ENCODE assay signal across 9 cellular contexts in the genomic region with DNA sequence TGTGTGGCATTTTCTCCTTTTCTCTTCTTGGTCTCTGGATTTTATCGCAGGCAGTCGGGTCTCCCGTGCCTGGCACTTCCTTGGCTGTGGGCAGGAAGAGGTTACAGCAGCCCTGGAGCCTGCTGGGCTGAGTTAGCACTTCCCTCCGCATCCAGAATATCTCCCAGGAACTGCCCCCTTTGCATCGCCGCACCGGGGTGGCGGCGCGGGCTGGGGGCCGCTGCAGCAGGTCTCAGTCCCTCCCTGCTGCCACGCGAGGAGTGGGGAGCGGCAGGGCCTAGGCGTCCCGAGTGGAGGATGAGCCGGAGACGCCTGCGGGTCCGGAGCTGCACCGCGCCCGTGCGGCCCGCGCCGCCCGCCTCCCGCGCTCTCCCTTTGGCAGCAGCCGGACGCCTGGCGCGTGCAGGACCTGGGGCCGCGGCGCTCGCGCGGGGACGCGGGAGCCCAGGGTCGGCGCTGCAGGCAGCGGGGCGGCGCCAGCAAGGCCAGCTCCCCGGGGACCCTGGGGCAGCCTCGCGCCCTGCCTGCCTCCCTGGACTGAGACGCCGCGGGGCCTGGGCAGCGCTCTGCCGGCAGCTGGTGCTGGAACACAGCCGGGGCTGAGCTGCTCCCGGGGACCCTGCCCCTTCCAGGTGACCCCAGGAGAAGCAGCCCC.
A peak's percentile ranks its signal among the peaks of the same experiment; 100 is the strongest.
DNase-seq lines count a peak whose midpoint lies in the region; ATAC-seq, FAIRE-seq and TF ChIP-seq lines count a peak whose summit lies in the region.
"Had no signal": no experiment of that assay in that cellular context is flagged by ENCODE, and none has a peak within 500 bp of the region (broad histone marks: within the 10 kb centered on the region; RNA-seq: fewer than 3 reads in every experiment).

No MANE protein-coding gene starts in this region.

- TF ChIP-seq CTCF in astrocyte (IDR thresholded peaks at IDR 0.05; ENCODE audit: insufficient read depth, low read depth, low read length) (no peak), keratinocyte (optimal IDR thresholded peaks at IDR 0.05 in 1 of 3, IDR thresholded peaks at IDR 0.05 in 1 of 3, conservative IDR thresholded peaks at IDR 0.05 in 1 of 3; ENCODE audit: extremely low read depth in 1 of 3, insufficient read depth in 2 of 3, low read length in 3 of 3) (no peak), smooth muscle cell (IDR thresholded peaks at IDR 0.05; ENCODE audit: borderline replicate concordance, insufficient read depth, poor library complexity, severe bottlenecking) (no peak)

- H3F3A ChIP-seq in smooth muscle cell (ENCODE audit: low read depth), result no peaks in the 10 kb centered on the region

- H3K27me3 ChIP-seq in astrocyte (ENCODE audit: insufficient read depth, low read length) (peaks cover 18% of the 10 kb centered on the region), keratinocyte (ENCODE audit: control insufficient read depth, extremely low read depth, insufficient read depth, low read length) (peaks cover 34% of the 10 kb centered on the region), smooth muscle cell (ENCODE audit: low read depth) (peaks cover 98% of the 10 kb centered on the region)

- DNase-seq in HEK293T (ENCODE audit: extremely low spot score) (peak; percentile 58), astrocyte (ENCODE audit: low read depth) (no peak), keratinocyte (ENCODE audit: low read depth, low spot score) (no peak), smooth muscle cell (lab: John Stamatoyannopoulos, UW; ENCODE audit: unreplicated experiment) (no peak), OCI-M1 (lab: John Stamatoyannopoulos, UW) (no peak)
- DNase-seq in natural killer cell treated with Interleukin-12 subunit alpha and Interleukin-12 subunit beta and Interleukin-15 and Interleukin-18, amount 100 ng/mL, for 72 hours (ENCODE audit: low spot score), result no peak
- DNase-seq: occipital lobe had no signal

- CTCF ChIA-PET in HEK293T (lab: Yijun Ruan, JAX), result no interaction called here

- no peak for FAIRE-seq in astrocyte (lab: Jason Lieb, UNC)
- no peak for FAIRE-seq in keratinocyte (lab: Jason Lieb, UNC)

- ATAC-seq in HG02840 (IDR thresholded peaks at IDR 0.05; ENCODE audit: low FRiP score, unreplicated experiment), result no peak
- no peak for ATAC-seq in natural killer cell treated with Interleukin-12 subunit alpha and Interleukin-12 subunit beta and Interleukin-15 and Interleukin-18, amount 100 ng/mL, for 72 hours

- 3% methylated on average over 35 of the region's 57 CpGs for WGBS in smooth muscle cell (ENCODE audit: low lambda C conversion rate)

- H3K9me1 ChIP-seq in keratinocyte (ENCODE audit: control insufficient read depth, extremely low read depth, insufficient read depth, low read length), result no peaks in the 10 kb centered on the region

- H2AFZ ChIP-seq in astrocyte (ENCODE audit: low read depth, low read length) (no peak overlapping the region), keratinocyte (ENCODE audit: control insufficient read depth, low read length) (no peak overlapping the region), smooth muscle cell (ENCODE audit: low read depth) (no peak overlapping the region)

- H3K4me3 Mint-ChIP-seq in astrocyte (ENCODE audit: unreplicated experiment), result peak overlapping the region; percentile 80
- H3K4me3 Mint-ChIP-seq in natural killer cell treated with Interleukin-12 subunit alpha and Interleukin-12 subunit beta and Interleukin-15 and Interleukin-18, amount 100 ng/mL, for 72 hours, result no peak overlapping the region
- H3K4me3 Mint-ChIP-seq: T-helper 2 cell treated with Interferon-gamma antibody and Interleukin-4, amounts not matched to agents 5 μg/mL and 100 μg/mL, for 36 hours had no signal

- H3K4me1 Mint-ChIP-seq in astrocyte (ENCODE audit: low read depth, unreplicated experiment), result peaks cover 2% of the 10 kb centered on the region
- peaks cover 0 to 4% of the 10 kb centered on the region in 2 donors for H3K4me1 Mint-ChIP-seq in natural killer cell treated with Interleukin-12 subunit alpha and Interleukin-12 subunit beta and Interleukin-15 and Interleukin-18, amount 100 ng/mL, for 72 hours (ENCODE audit: low read depth in 2 of 2)

- H3K4me2 ChIP-seq in astrocyte (ENCODE audit: low read length) (peak overlapping the region; percentile 62), keratinocyte (ENCODE audit: control insufficient read depth, extremely low read depth, insufficient read depth, low read depth, low read length) (peak overlapping the region; percentile 12), smooth muscle cell (peak overlapping the region; percentile 86)

- POLR2A ChIA-PET in HEK293T (lab: Yijun Ruan, JAX), result no interaction called here

- H3K27ac ChIP-seq in astrocyte (ENCODE audit: low read depth, low read length), result no peak overlapping the region
- H3K27ac ChIP-seq in keratinocyte (ENCODE audit: control insufficient read depth, insufficient read depth, low read length), result no peak overlapping the region
- no peak overlapping the region for H3K27ac ChIP-seq in smooth muscle cell (ENCODE audit: low read depth)

- peaks cover 3% of the 10 kb centered on the region for H3K36me3 Mint-ChIP-seq in astrocyte (ENCODE audit: low read depth, unreplicated experiment)
- H3K36me3 Mint-ChIP-seq in natural killer cell treated with Interleukin-12 subunit alpha and Interleukin-12 subunit beta and Interleukin-15 and Interleukin-18, amount 100 ng/mL, for 72 hours, result peaks cover 4% of the 10 kb centered on the region

- H3K27ac Mint-ChIP-seq in astrocyte (ENCODE audit: unreplicated experiment), result no peak overlapping the region
- H3K27ac Mint-ChIP-seq in natural killer cell treated with Interleukin-12 subunit alpha and Interleukin-12 subunit beta and Interleukin-15 and Interleukin-18, amount 100 ng/mL, for 72 hours, result no peak overlapping the region
- H3K27ac Mint-ChIP-seq: T-helper 2 cell treated with Interferon-gamma antibody and Interleukin-4, amounts not matched to agents 5 μg/mL and 100 μg/mL, for 36 hours had no signal

- no peaks in the 10 kb centered on the region for H4K20me1 ChIP-seq in astrocyte (ENCODE audit: insufficient read depth, low read length)
- H4K20me1 ChIP-seq in keratinocyte (ENCODE audit: control insufficient read depth, extremely low read depth, insufficient read depth, low read length), result no peaks in the 10 kb centered on the region
- no peaks in the 10 kb centered on the region for H4K20me1 ChIP-seq in smooth muscle cell (ENCODE audit: low read depth)

- H3K79me2 ChIP-seq in astrocyte (ENCODE audit: insufficient read depth, low read length) (no peaks in the 10 kb centered on the region), keratinocyte (ENCODE audit: control insufficient read depth, insufficient read depth, low read length) (no peaks in the 10 kb centered on the region), smooth muscle cell (ENCODE audit: low read depth) (no peaks in the 10 kb centered on the region)

- no peak overlapping the region for H3K4me3 ChIP-seq in astrocyte (ENCODE audit: insufficient read depth, low read depth, low read length)
- H3K4me3 ChIP-seq in keratinocyte (ENCODE audit: control insufficient read depth in 2 of 3, extremely low read depth in 1 of 3, insufficient read depth in 2 of 3, low read depth in 1 of 3, low read length in 3 of 3), result no peak overlapping the region
- H3K4me3 ChIP-seq in smooth muscle cell, result peak overlapping the region; percentile 49

- H3K9me3 ChIP-seq in astrocyte (ENCODE audit: insufficient read depth, low read depth, low read length) (no peaks in the 10 kb centered on the region), keratinocyte (ENCODE audit: control insufficient read depth, low read depth, low read length) (no peaks in the 10 kb centered on the region), smooth muscle cell (replicated peaks; ENCODE audit: low read depth) (no peaks in the 10 kb centered on the region)

- peaks cover 70% of the 10 kb centered on the region for H3K27me3 Mint-ChIP-seq in astrocyte (ENCODE audit: low read depth, unreplicated experiment)
- H3K27me3 Mint-ChIP-seq in natural killer cell treated with Interleukin-12 subunit alpha and Interleukin-12 subunit beta and Interleukin-15 and Interleukin-18, amount 100 ng/mL, for 72 hours, result peaks cover 14 to 37% of the 10 kb centered on the region in 2 donors

- H3K4me1 ChIP-seq in astrocyte (ENCODE audit: insufficient read depth, low read length) (no peaks in the 10 kb centered on the region), keratinocyte (ENCODE audit: control insufficient read depth, extremely low read depth, insufficient read depth, low read length) (no peaks in the 10 kb centered on the region), smooth muscle cell (ENCODE audit: low read depth) (no peaks in the 10 kb centered on the region)

- no peaks in the 10 kb centered on the region for H3K9me3 Mint-ChIP-seq in astrocyte (ENCODE audit: unreplicated experiment)
- H3K9me3 Mint-ChIP-seq in natural killer cell treated with Interleukin-12 subunit alpha and Interleukin-12 subunit beta and Interleukin-15 and Interleukin-18, amount 100 ng/mL, for 72 hours, result no peaks in the 10 kb centered on the region
- H3K9me3 Mint-ChIP-seq: T-helper 2 cell treated with Interferon-gamma antibody and Interleukin-4, amounts not matched to agents 5 μg/mL and 100 μg/mL, for 36 hours had no signal

- H3K9ac ChIP-seq in astrocyte (ENCODE audit: low read length) (no peak overlapping the region), keratinocyte (ENCODE audit: control insufficient read depth, extremely low read depth, insufficient read depth, low read length) (no peak overlapping the region), smooth muscle cell (ENCODE audit: low read depth) (no peak overlapping the region)

- dilution Hi-C loops in keratinocyte (cut with MboI; ENCODE audit: extremely low pct_ligation_motif_present, low sequenced_read_pairs), result no loop called here

- H3K36me3 ChIP-seq in astrocyte (ENCODE audit: insufficient read depth, low read length), result no peaks in the 10 kb centered on the region
- H3K36me3 ChIP-seq in keratinocyte (ENCODE audit: control insufficient read depth in 2 of 2, extremely low read depth in 1 of 2, insufficient read depth in 2 of 2, low read length in 2 of 2), result no peaks in the 10 kb centered on the region
- H3K36me3 ChIP-seq in smooth muscle cell (ENCODE audit: low read depth), result no peaks in the 10 kb centered on the region

TF ChIP-seq in HEK293T, 16 proteins besides CTCF, POLR2A, EP300 and RAD21 (continues in another document):
- TF ChIP-seq, protein P1, sequence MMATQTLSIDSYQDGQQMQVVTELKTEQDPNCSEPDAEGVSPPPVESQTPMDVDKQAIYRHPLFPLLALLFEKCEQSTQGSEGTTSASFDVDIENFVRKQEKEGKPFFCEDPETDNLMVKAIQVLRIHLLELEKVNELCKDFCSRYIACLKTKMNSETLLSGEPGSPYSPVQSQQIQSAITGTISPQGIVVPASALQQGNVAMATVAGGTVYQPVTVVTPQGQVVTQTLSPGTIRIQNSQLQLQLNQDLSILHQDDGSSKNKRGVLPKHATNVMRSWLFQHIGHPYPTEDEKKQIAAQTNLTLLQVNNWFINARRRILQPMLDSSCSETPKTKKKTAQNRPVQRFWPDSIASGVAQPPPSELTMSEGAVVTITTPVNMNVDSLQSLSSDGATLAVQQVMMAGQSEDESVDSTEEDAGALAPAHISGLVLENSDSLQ (IDR thresholded peaks at IDR 0.05), result no peak
- TF ChIP-seq CTBP1 (IDR thresholded peaks at IDR 0.05; ENCODE audit: borderline replicate concordance) (no peak), FOXA1 (IDR thresholded peaks at IDR 0.05) (no peak), ELF4 (IDR thresholded peaks at IDR 0.05) (no peak), L3MBTL2 (conservative IDR thresholded peaks at IDR 0.05) (no peak), HDGF (IDR thresholded peaks at IDR 0.05; ENCODE audit: borderline replicate concordance) (no peak)

Comparison
In these comparisons a context has a peak if more than half of its experiments do, and no peak if none do; other contexts are left out.
1. H3K4me2 ChIP-seq: peak in every context shown above with its lines; median percentile 86 in smooth muscle cell; 62 in astrocyte; 12 in keratinocyte.